Comparison of ENCODE assay signal across 8 cellular contexts in genomic region chr4:48831532-48832015, GRCh38. TPM values are rescaled to one million over a fixed set of nuclear protein-coding genes. Genes with fewer than 3 reads are reported as not detected.
DNase-seq lines count a peak whose midpoint lies in the region; ATAC-seq and TF ChIP-seq lines count a peak whose summit lies in the region.

No MANE protein-coding gene starts in this region.

- H3K36me3 Mint-ChIP-seq in type B pancreatic cell, result peaks cover 15% of the 10 kb centered on the region

- peaks cover 12% of the 10 kb centered on the region for H3K4me1 ChIP-seq in body of pancreas

- H3K4me3 Mint-ChIP-seq in type B pancreatic cell, result peak overlapping the region; percentile 100

- H3K4me1 Mint-ChIP-seq in type B pancreatic cell (ENCODE audit: unreplicated experiment), result peaks cover 14% of the 10 kb centered on the region

- H3K27me3 ChIP-seq in body of pancreas, result no peaks in the 10 kb centered on the region

- peaks cover 10 to 12% of the 10 kb centered on the region in 2 donors for H3K36me3 ChIP-seq in body of pancreas (replicated peaks in 1 of 2; ENCODE audit: insufficient read depth in 1 of 2, low read depth in 2 of 2)

- no peaks in the 10 kb centered on the region for H3K9me3 Mint-ChIP-seq in type B pancreatic cell

- H3K4me3 ChIP-seq in GM08714 (ENCODE audit: low read length), result peak overlapping the region; percentile 97
- peak overlapping the region; percentile 65 to 91 for H3K4me3 ChIP-seq in body of pancreas
- H3K4me3 ChIP-seq in lower leg skin (ENCODE audit: low read depth, poor library complexity, severe bottlenecking), result peak overlapping the region; percentile 99

- TF ChIP-seq CTCF in body of pancreas (IDR thresholded peaks at IDR 0.05), result no peak
- TF ChIP-seq CTCF in lower leg skin (IDR thresholded peaks at IDR 0.05), result no peak
- TF ChIP-seq CTCF in type B pancreatic cell (conservative IDR thresholded peaks at IDR 0.05), result no peak

- H3K27me3 Mint-ChIP-seq in type B pancreatic cell, result peaks cover 5% of the 10 kb centered on the region

- 1% methylated on average over 10 of the region's 10 CpGs for WGBS in body of pancreas, 2 donors
- 0 to 2% methylated on average over 10 of the region's 10 CpGs for WGBS in lower leg skin, 2 donors

- H3K9me3 ChIP-seq in body of pancreas, result no peaks in the 10 kb centered on the region

- intact Hi-C loops in body of pancreas (cut with DNase I), result no loop called here
- intact Hi-C loops in lower leg skin (cut with DNase I; ENCODE audit: low total_unique reads), result no loop called here

- ATAC-seq in body of pancreas (no peak), HG02610 (IDR thresholded peaks at IDR 0.05; ENCODE audit: unreplicated experiment) (no peak)

- DNase-seq in M059J (ENCODE audit: low read depth) (peak; percentile 19), body of pancreas (no peak), lower leg skin (ENCODE audit: low spot score in 2 of 2) (no peak), type B pancreatic cell (ENCODE audit: extremely low spot score, unreplicated experiment) (no peak), NCI-H226 (no peak), SKM-1 (lab: John Stamatoyannopoulos, UW; ENCODE audit: unreplicated experiment) (no peak)

- H3K27ac ChIP-seq in body of pancreas, result peak overlapping the region; percentile 72 to 94 (median 92)

- H3K27ac Mint-ChIP-seq in type B pancreatic cell, result peak overlapping the region; percentile 99

- no peak for TF ChIP-seq POLR2A in body of pancreas (IDR thresholded peaks at IDR 0.05)
- no peak for TF ChIP-seq POLR2A in lower leg skin (IDR thresholded peaks at IDR 0.05)

RNA-seq across cellular contexts. Expression of gene OCIAD1, which starts 0.7 kb away (rescaled TPM):
- total RNA-seq in M059J (2014; rRNA removed; shearing (Covaris generic)), result 165 and 173 TPM in 2 replicates
- total RNA-seq in body of pancreas, result 10 to 100 TPM; 57.4 to 85.4 TPM
- 100 to 1,000 TPM in 2 of 4 donors, 10 to 100 TPM in 2; 65.9 to 103 (median 88.6) TPM for total RNA-seq in lower leg skin
- total RNA-seq in type B pancreatic cell (ENCODE audit: low replicate concordance), result 132 and 148 TPM in 2 replicates

RNA-seq across cellular contexts. Expression of gene FRYL, which starts 51.5 kb away (rescaled TPM):
- total RNA-seq in M059J (2014; rRNA removed; shearing (Covaris generic)), result 46.7 and 70.4 TPM in 2 replicates
- 10 to 100 TPM; 29.7 to 47.0 TPM for total RNA-seq in body of pancreas
- total RNA-seq in lower leg skin, result 10 to 100 TPM; 51.1 to 96.5 (median 70.6) TPM
- 43.1 and 50.0 TPM in 2 replicates for total RNA-seq in type B pancreatic cell (ENCODE audit: low replicate concordance)
